Comparison of ENCODE assay signal across 14 cellular contexts in genomic region chr19:5934779-5935472, GRCh38. TPM values are rescaled to one million over a fixed set of nuclear protein-coding genes. Genes with fewer than 3 reads are reported as not detected.
DNase-seq lines count a peak whose midpoint lies in the region; ATAC-seq, FAIRE-seq and TF ChIP-seq lines count a peak whose summit lies in the region.
"Had no signal": no experiment of that assay in that cellular context is flagged by ENCODE, and none has a peak within 500 bp of the region (broad histone marks: within the 10 kb centered on the region; RNA-seq: fewer than 3 reads in every experiment).

No MANE protein-coding gene starts in this region.

- H3K27ac Mint-ChIP-seq in nephron (peak overlapping the region; percentile 95 to 99 (median 97)), Calu3 (ENCODE audit: unreplicated experiment) (no peak overlapping the region)
- H3K27ac Mint-ChIP-seq in activated CD4-positive, alpha-beta T cell treated with anti-CD3 and anti-CD28 coated beads, Interleukin-2, amount 10 ng/mL, durations not matched to agents 7 days and 5 days: no peak overlapping the region

- peak; percentile 69 for DNase-seq in AG08395 (ENCODE audit: low spot score)
- peak; percentile 50 for DNase-seq in NCI-H2227 treated with DMSO at 0.1 percent for 48 hours (lab: John Stamatoyannopoulos, UW)
- no peak for DNase-seq in esophagus squamous epithelium (lab: John Stamatoyannopoulos, UW)
- no peak for DNase-seq in Calu3
- no peak for DNase-seq in activated CD4-positive, alpha-beta T cell treated with anti-CD3 and anti-CD28 coated beads, Interleukin-2, amount 10 ng/mL, durations not matched to agents 7 days and 5 days
- no peak for DNase-seq in GM12892 (ENCODE audit: insufficient read length)
- DNase-seq: activated CD4-positive, alpha-beta T cell treated with anti-CD3 and anti-CD28 coated beads, Interleukin-2, amount 50 U/mL, for 4 hours; NCI-H146; SHP77 had no signal

- CTCF ChIA-PET in Calu3 (lab: Charles Lee): no interaction called here
- CTCF ChIA-PET in activated CD4-positive, alpha-beta T cell treated with anti-CD3 and anti-CD28 coated beads, Interleukin-2, amount 10 ng/mL, durations not matched to agents 7 days and 5 days (lab: Charles Lee): interaction anchor here (0.9 to 1.2 kb wide), 3 partner anchors 14 to 53 kb away, joined by 3 to 4 read pairs (median 3); no protein-coding TSS in a partner anchor

- ATAC-seq in HG02610 (IDR thresholded peaks at IDR 0.05; ENCODE audit: unreplicated experiment): no peak
- ATAC-seq: body of pancreas; stimulated activated memory B cell treated with anti-CD40 and anti-IgM and Interleukin-4, amounts not matched to agents 10 μg/mL and 1 μg/mL and 100 μg/mL, for 72 hours had no signal

- no peak for TF ChIP-seq POLR2A in esophagus squamous epithelium (IDR thresholded peaks at IDR 0.05)
- TF ChIP-seq POLR2A in GM12892 (IDR thresholded peaks at IDR 0.05; ENCODE audit: low read depth, low read length): no peak

- H3K4me1 Mint-ChIP-seq in nephron: peaks cover 63% of the 10 kb centered on the region
- H3K4me1 Mint-ChIP-seq in Calu3 (ENCODE audit: low read depth, unreplicated experiment): no peaks in the 10 kb centered on the region
- H3K4me1 Mint-ChIP-seq in activated CD4-positive, alpha-beta T cell treated with anti-CD3 and anti-CD28 coated beads, Interleukin-2, amount 10 ng/mL, durations not matched to agents 7 days and 5 days: no peaks in the 10 kb centered on the region
- H3K4me1 Mint-ChIP-seq: stimulated activated memory B cell treated with anti-CD40 and anti-IgM and Interleukin-4, amounts not matched to agents 10 μg/mL and 1 μg/mL and 100 μg/mL, for 72 hours had no signal

- H3K36me3 Mint-ChIP-seq in nephron (ENCODE audit: low read depth) (peaks cover 53% of the 10 kb centered on the region), Calu3 (ENCODE audit: insufficient read depth, unreplicated experiment) (peaks cover 28% of the 10 kb centered on the region)
- H3K36me3 Mint-ChIP-seq in activated CD4-positive, alpha-beta T cell treated with anti-CD3 and anti-CD28 coated beads, Interleukin-2, amount 10 ng/mL, durations not matched to agents 7 days and 5 days (ENCODE audit: low read depth): peaks cover 34% of the 10 kb centered on the region

- TF ChIP-seq CTCF in esophagus squamous epithelium (IDR thresholded peaks at IDR 0.05) (no peak), nephron (IDR thresholded peaks at IDR 0.05; ENCODE audit: unreplicated experiment in 3 of 3) (no peak), Calu3 (IDR thresholded peaks at IDR 0.05; ENCODE audit: unreplicated experiment) (no peak)

- H3K27ac ChIP-seq in esophagus squamous epithelium: peak overlapping the region in 3 of 4 donors; percentile 38 to 85 (median 68)
- H3K27ac ChIP-seq: C4-2B had no signal

- FAIRE-seq in GM12892 (lab: Jason Lieb, UNC): no peak

- H3K9me3 ChIP-seq in esophagus squamous epithelium: no peaks in the 10 kb centered on the region
- H3K9me3 ChIP-seq: body of pancreas had no signal

- peaks cover 0 to 33% (median 19%) of the 10 kb centered on the region in 3 donors for H3K4me1 ChIP-seq in esophagus squamous epithelium

- no peak overlapping the region for H3K4me3 ChIP-seq in esophagus squamous epithelium
- H3K4me3 ChIP-seq: body of pancreas had no signal

- POLR2A ChIA-PET in activated CD4-positive, alpha-beta T cell treated with anti-CD3 and anti-CD28 coated beads, Interleukin-2, amount 10 ng/mL, durations not matched to agents 7 days and 5 days (lab: Charles Lee): no interaction called here

- no peaks in the 10 kb centered on the region for H3K27me3 ChIP-seq in esophagus squamous epithelium
- H3K27me3 ChIP-seq: body of pancreas had no signal

- H3K9me3 Mint-ChIP-seq in nephron: no peaks in the 10 kb centered on the region
- H3K9me3 Mint-ChIP-seq in Calu3 (ENCODE audit: low read depth, unreplicated experiment): no peaks in the 10 kb centered on the region
- H3K9me3 Mint-ChIP-seq in activated CD4-positive, alpha-beta T cell treated with anti-CD3 and anti-CD28 coated beads, Interleukin-2, amount 10 ng/mL, durations not matched to agents 7 days and 5 days: no peaks in the 10 kb centered on the region
- H3K9me3 Mint-ChIP-seq: stimulated activated memory B cell treated with anti-CD40 and anti-IgM and Interleukin-4, amounts not matched to agents 10 μg/mL and 1 μg/mL and 100 μg/mL, for 72 hours had no signal

- H3K36me3 ChIP-seq in esophagus squamous epithelium: peaks cover 7 to 97% (median 27%) of the 10 kb centered on the region in 3 donors

- peak overlapping the region; percentile 57 to 62 (median 58) for H3K4me3 Mint-ChIP-seq in nephron
- H3K4me3 Mint-ChIP-seq in Calu3 (ENCODE audit: low read depth, unreplicated experiment): no peak overlapping the region
- no peak overlapping the region for H3K4me3 Mint-ChIP-seq in activated CD4-positive, alpha-beta T cell treated with anti-CD3 and anti-CD28 coated beads, Interleukin-2, amount 10 ng/mL, durations not matched to agents 7 days and 5 days
- H3K4me3 Mint-ChIP-seq: stimulated activated memory B cell treated with anti-CD40 and anti-IgM and Interleukin-4, amounts not matched to agents 10 μg/mL and 1 μg/mL and 100 μg/mL, for 72 hours had no signal

- H3K27me3 Mint-ChIP-seq in nephron (ENCODE audit: low read depth) (peaks cover 3% of the 10 kb centered on the region), Calu3 (ENCODE audit: unreplicated experiment) (no peaks in the 10 kb centered on the region)
- H3K27me3 Mint-ChIP-seq in activated CD4-positive, alpha-beta T cell treated with anti-CD3 and anti-CD28 coated beads, Interleukin-2, amount 10 ng/mL, durations not matched to agents 7 days and 5 days: no peaks in the 10 kb centered on the region
- H3K27me3 Mint-ChIP-seq: stimulated activated memory B cell treated with anti-CD40 and anti-IgM and Interleukin-4, amounts not matched to agents 10 μg/mL and 1 μg/mL and 100 μg/mL, for 72 hours had no signal

- no TSS peak for BruUV-seq in Calu3 (replicated peaks; lab: Mats Ljungman, UMichigan)

- intact Hi-C loops in esophagus squamous epithelium (cut with DNase I): no loop called here
- intact Hi-C loops in Calu3 (cut with micrococcal nuclease; ENCODE audit: unreplicated experiment): no loop called here

- WGBS in esophagus squamous epithelium, 2 donors: 71 to 72% methylated on average over 15 of the region's 16 CpGs

RNA-seq across cellular contexts. Expression of gene CAPS, which starts 20.9 kb away (rescaled TPM):
- total RNA-seq in esophagus squamous epithelium (10 to 100 TPM in 2 of 4 donors, 1 to 10 TPM in 2; 3.3 to 13.7 (median 7.3) TPM), Calu3 (2022) (39.9 and 45.7 TPM in 2 replicates)
- 10 to 100 TPM; 17.2 to 21.0 TPM for total RNA-seq in activated CD4-positive, alpha-beta T cell treated with anti-CD3 and anti-CD28 coated beads, Interleukin-2, amount 10 ng/mL, durations not matched to agents 7 days and 5 days
- polyA plus RNA-seq in GM12892 (2012; ENCODE audit: missing spikeins): 2.0 TPM

RNA-seq across cellular contexts. Expression of gene VMAC, which starts 30.3 kb away (rescaled TPM):
- total RNA-seq in esophagus squamous epithelium: 1 to 10 TPM; 3.1 to 8.6 (median 5.6) TPM
- total RNA-seq in Calu3 (2022): 4.3 and 5.5 TPM in 2 replicates
- total RNA-seq in activated CD4-positive, alpha-beta T cell treated with anti-CD3 and anti-CD28 coated beads, Interleukin-2, amount 10 ng/mL, durations not matched to agents 7 days and 5 days: 10 to 100 TPM; 11.8 TPM
- 1.9 TPM for polyA plus RNA-seq in GM12892 (2012; ENCODE audit: missing spikeins)

RNA-seq across cellular contexts. Expression of gene NDUFA11, which starts 31.3 kb away (rescaled TPM):
- total RNA-seq in esophagus squamous epithelium (100 to 1,000 TPM; 204 to 277 (median 234) TPM), Calu3 (2022) (133 and 143 TPM in 2 replicates)
- 100 to 1,000 TPM; 207 to 233 TPM for total RNA-seq in activated CD4-positive, alpha-beta T cell treated with anti-CD3 and anti-CD28 coated beads, Interleukin-2, amount 10 ng/mL, durations not matched to agents 7 days and 5 days
- 163 TPM for polyA plus RNA-seq in GM12892 (2012; ENCODE audit: missing spikeins)

RNA-seq across cellular contexts. Expression of gene RANBP3, which starts 43.0 kb away (rescaled TPM):
- total RNA-seq in esophagus squamous epithelium: 10 to 100 TPM; 38.0 to 77.8 (median 39.6) TPM
- 57.0 and 58.4 TPM in 2 replicates for total RNA-seq in Calu3 (2022)
- 10 to 100 TPM; 97.4 to 98.0 TPM for total RNA-seq in activated CD4-positive, alpha-beta T cell treated with anti-CD3 and anti-CD28 coated beads, Interleukin-2, amount 10 ng/mL, durations not matched to agents 7 days and 5 days
- 34.6 TPM for polyA plus RNA-seq in GM12892 (2012; ENCODE audit: missing spikeins)

Comparison
In these comparisons a context has a peak if more than half of its experiments do, and no peak if none do; other contexts are left out.
1. DNase-seq: peak in AG08395 (single experiment) and NCI-H2227 treated with DMSO at 0.1 percent for 48 hours (single experiment); none in esophagus squamous epithelium (single experiment), Calu3 (single experiment), activated CD4-positive, alpha-beta T cell treated with anti-CD3 and anti-CD28 coated beads, Interleukin-2, amount 10 ng/mL, durations not matched to agents 7 days and 5 days (single experiment) and GM12892 (single experiment).
2. H3K27ac Mint-ChIP-seq: peak in nephron (3 of 3); none in Calu3 (single experiment) and activated CD4-positive, alpha-beta T cell treated with anti-CD3 and anti-CD28 coated beads, Interleukin-2, amount 10 ng/mL, durations not matched to agents 7 days and 5 days (single experiment).
3. H3K4me3 Mint-ChIP-seq: peak in nephron (3 of 3); none in Calu3 (single experiment) and activated CD4-positive, alpha-beta T cell treated with anti-CD3 and anti-CD28 coated beads, Interleukin-2, amount 10 ng/mL, durations not matched to agents 7 days and 5 days (single experiment).